In the genomic region with DNA sequence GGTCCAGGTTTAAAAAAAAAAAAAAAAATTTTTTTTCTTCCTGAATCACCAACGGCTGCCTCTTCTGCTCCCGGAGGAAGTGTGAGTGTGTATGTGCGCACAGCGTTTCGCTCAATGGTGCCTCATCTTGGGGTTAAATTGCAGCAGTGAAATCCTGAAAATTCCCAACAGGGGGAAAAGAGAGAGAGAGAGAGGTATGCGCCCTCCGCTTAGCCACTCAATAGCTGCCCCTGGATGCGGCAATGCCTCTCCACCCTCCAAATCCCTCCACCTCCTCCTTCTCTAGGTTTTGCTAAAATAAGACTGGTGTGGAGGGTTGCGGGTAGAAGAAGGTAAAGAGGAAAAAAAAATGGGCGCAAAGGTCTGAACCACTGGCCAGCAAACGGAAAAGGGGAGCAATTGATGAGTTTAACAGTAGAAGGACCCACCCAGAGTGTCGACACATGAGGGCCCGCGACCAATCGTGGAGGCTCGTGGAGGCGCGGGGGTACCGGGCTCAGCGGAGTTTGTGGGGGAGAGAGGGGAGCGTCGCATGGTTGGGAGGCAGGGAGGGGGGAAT, we compare ENCODE assay signal across 18 cellular contexts. TPM values are rescaled to one million over a fixed set of nuclear protein-coding genes. Genes with fewer than 3 reads are reported as not detected.
A peak's percentile ranks its signal among the peaks of the same experiment; 100 is the strongest.
DNase-seq lines count a peak whose midpoint lies in the region; ATAC-seq and TF ChIP-seq lines count a peak whose summit lies in the region.
"Had no signal": no experiment of that assay in that cellular context is flagged by ENCODE, and none has a peak within 500 bp of the region (broad histone marks: within the 10 kb centered on the region; RNA-seq: fewer than 3 reads in every experiment).

No MANE protein-coding gene starts in this region.

- no peaks in the 10 kb centered on the region for H3F3A ChIP-seq in neural cell (ENCODE audit: insufficient read depth, low read length, poor library complexity, severe bottlenecking)

- BruUV-seq in IMR-90 (replicated peaks; lab: Mats Ljungman, UMichigan): no TSS peak

- H3K36me3 Mint-ChIP-seq in endothelial cell (ENCODE audit: low read depth, unreplicated experiment): no peaks in the 10 kb centered on the region
- H3K36me3 Mint-ChIP-seq: CD14-positive monocyte had no signal

- peak overlapping the region; percentile 2; the same call in 1 of the 2 replicates for H3K27ac ChIP-seq in IMR-90 (ENCODE audit: insufficient read depth, low read length)
- H3K27ac ChIP-seq in neural cell (ENCODE audit: low read length): no peak overlapping the region
- H3K27ac ChIP-seq in tibial artery: no peak overlapping the region
- H3K27ac ChIP-seq: coronary artery, left ventricle myocardium inferior, neutrophil, Peyer's patch had no signal

- no peak overlapping the region for H3K27ac Mint-ChIP-seq in endothelial cell (ENCODE audit: unreplicated experiment)
- H3K27ac Mint-ChIP-seq: activated naive CD4-positive, alpha-beta T cell treated with anti-CD3 and anti-CD28 coated beads for 36 hours; CD14-positive monocyte had no signal

- H3K4ac ChIP-seq in IMR-90 (ENCODE audit: low read depth, low read length): 0 out of 2 replicates have a peak overlapping the region, but pooled peaks have one; percentile 1

- H3K4me3 ChIP-seq in BJ (ENCODE audit: low read depth, low read length): peak overlapping the region; percentile 40
- H3K4me3 ChIP-seq in IMR-90 (ENCODE audit: insufficient read depth, low read depth, low read length): peak overlapping the region; percentile 40
- H3K4me3 ChIP-seq in neural cell (ENCODE audit: low read length): peak overlapping the region; percentile 86
- H3K4me3 ChIP-seq in tibial artery: no peak overlapping the region

- TF ChIP-seq POLR2A in IMR-90 (IDR thresholded peaks at IDR 0.05; ENCODE audit: low read depth, low read length): no peak

- ATAC-seq in IMR-90 (ENCODE audit: low read depth) (no peak), HG02763 (IDR thresholded peaks at IDR 0.05; ENCODE audit: unreplicated experiment) (no peak)

- peak overlapping the region; percentile 16 to 60; a peak in 2 of 4 replicates for H4K8ac ChIP-seq in IMR-90 (ENCODE audit: low read depth in 2 of 2, low read length in 2 of 2)

- H3K27me3 ChIP-seq in BJ (ENCODE audit: control insufficient read depth, insufficient read depth, low read length) (peaks cover 14% of the 10 kb centered on the region), IMR-90 (ENCODE audit: control insufficient read depth, insufficient read depth, low read length) (peaks cover 29% of the 10 kb centered on the region), neural cell (ENCODE audit: insufficient read depth, low read depth, low read length) (peaks cover 14% of the 10 kb centered on the region), tibial artery (peaks cover 0 to 70% of the 10 kb centered on the region in 2 donors)

- H3K18ac ChIP-seq in IMR-90 (ENCODE audit: low read depth, low read length): peak overlapping the region; percentile 86; the same call in 1 of the 2 replicates

- H2BK120ac ChIP-seq in IMR-90 (ENCODE audit: low read depth, low read length): no peak overlapping the region; the same call in 1 of the 2 replicates

- no peak for TF ChIP-seq RAD21 in IMR-90 (IDR thresholded peaks at IDR 0.05; ENCODE audit: low read length)
- TF ChIP-seq RAD21 in neural cell (conservative IDR thresholded peaks at IDR 0.05): no peak

- dilution Hi-C loops in IMR-90 (cut with HindIII; ENCODE audit: low sequenced_read_pairs, unreplicated experiment): no loop called here

- peaks cover 0 to 3% of the 10 kb centered on the region in 2 experiments; a peak in 2 of 4 replicates for H3K79me1 ChIP-seq in IMR-90 (ENCODE audit: low read depth in 1 of 2, low read length in 2 of 2)

- H2AFZ ChIP-seq in IMR-90 (replicated peaks; ENCODE audit: low read length, poor library complexity): peak overlapping the region; percentile 65
- H2AFZ ChIP-seq in neural cell (ENCODE audit: low read depth, low read length): peak overlapping the region; percentile 31

- peak overlapping the region; percentile 90 for H4K5ac ChIP-seq in IMR-90 (ENCODE audit: low read depth, low read length)

- POLR2A ChIA-PET in BJ (lab: Charles Lee) (no interaction called here), IMR-90 (lab: Charles Lee; ENCODE audit: unreplicated experiment) (no interaction called here)

- H3K9me3 Mint-ChIP-seq in endothelial cell (ENCODE audit: unreplicated experiment): no peaks in the 10 kb centered on the region
- H3K9me3 Mint-ChIP-seq: activated naive CD4-positive, alpha-beta T cell treated with anti-CD3 and anti-CD28 coated beads for 36 hours had no signal

- TF ChIP-seq CTCF in BJ (IDR thresholded peaks at IDR 0.05; ENCODE audit: insufficient read depth, low read depth, low read length) (0 out of 2 replicates have a peak, but pooled peaks have one; percentile 2), IMR-90 (conservative IDR thresholded peaks at IDR 0.05; ENCODE audit: low read depth, low read length) (no peak), endothelial cell (IDR thresholded peaks at IDR 0.05; ENCODE audit: unreplicated experiment) (no peak), neural cell (IDR thresholded peaks at IDR 0.05; ENCODE audit: poor library complexity, severe bottlenecking) (peak; percentile 18), tibial artery (IDR thresholded peaks at IDR 0.05) (no peak)

- H3K56ac ChIP-seq in IMR-90 (ENCODE audit: extremely low read depth, insufficient read depth, low read length): no peak overlapping the region

- peaks cover 8% of the 10 kb centered on the region for H3K27me3 Mint-ChIP-seq in endothelial cell (ENCODE audit: unreplicated experiment)

- H3K23ac ChIP-seq in IMR-90 (ENCODE audit: low read depth, low read length): no peak overlapping the region

- CTCF ChIA-PET in BJ (lab: Yijun Ruan, JAX): interaction anchor here (0.6 to 1.9 kb wide), 3 partner anchors 10 to 60 kb away, joined by 3 to 6 read pairs (median 3); no protein-coding TSS in a partner anchor
- CTCF ChIA-PET in IMR-90 (lab: Yijun Ruan, JAX): no interaction called here

- no peak overlapping the region for H4K91ac ChIP-seq in IMR-90 (ENCODE audit: insufficient read depth, low read depth, low read length)

- DNase-seq in BJ (ENCODE audit: low read depth) (no peak), IMR-90 (peak; percentile 56), endothelial cell (ENCODE audit: low spot score) (no peak), tibial artery (no peak), SK-N-DZ (ENCODE audit: low spot score) (no peak), SW480 (ENCODE audit: low spot score) (no peak)
- DNase-seq: activated naive CD4-positive, alpha-beta T cell treated with anti-CD3 and anti-CD28 coated beads for 36 hours; left ventricle myocardium inferior; NCI-H1105; NCI-H510A; Peyer's patch; stimulated activated CD8-positive, alpha-beta memory T cell treated with anti-CD3 and anti-CD28 coated beads, Interleukin-4, amount 100 ng/mL, for 48 hours; T-helper 2 cell had no signal

- intact Hi-C loops in IMR-90 (cut with micrococcal nuclease): no loop called here
- intact Hi-C loops in tibial artery (cut with DNase I; ENCODE audit: low total_unique reads): no loop called here

- in situ Hi-C loops in IMR-90 (cut with MboI; ENCODE audit: low sequenced_read_pairs): no loop called here

- H3K9me3 ChIP-seq in IMR-90 (ENCODE audit: control insufficient read depth, insufficient read depth, low read length): no peaks in the 10 kb centered on the region
- H3K9me3 ChIP-seq in neural cell (ENCODE audit: low read length): no peaks in the 10 kb centered on the region
- H3K9me3 ChIP-seq in tibial artery: no peaks in the 10 kb centered on the region
- H3K9me3 ChIP-seq: left ventricle myocardium inferior, neutrophil, Peyer's patch had no signal

- 0 out of 2 replicates have a peak, but pooled peaks cover 3% of the 10 kb centered on the region for H3K9me1 ChIP-seq in IMR-90 (ENCODE audit: insufficient read depth, low read length)

- no peaks in the 10 kb centered on the region for H3K9me2 ChIP-seq in neural cell (ENCODE audit: insufficient read depth, low read length)

- no peak overlapping the region for H2BK5ac ChIP-seq in IMR-90 (ENCODE audit: low read depth, low read length, poor library complexity, severe bottlenecking)

- TF ChIP-seq EP300 in neural cell (conservative IDR thresholded peaks at IDR 0.05; ENCODE audit: poor library complexity, severe bottlenecking): no peak

- H3K4me2 ChIP-seq in IMR-90 (ENCODE audit: low read depth, low read length) (peak overlapping the region; percentile 93), neural cell (ENCODE audit: low read length) (peak overlapping the region; percentile 100)

- H2BK15ac ChIP-seq in IMR-90 (ENCODE audit: low read depth, low read length): no peak overlapping the region

- H3K4me1 ChIP-seq in IMR-90 (ENCODE audit: control insufficient read depth, insufficient read depth, low read length): peaks cover 3% of the 10 kb centered on the region; the same call in 1 of the 2 replicates
- H3K4me1 ChIP-seq in tibial artery: peaks cover 0 to 11% (median 9%) of the 10 kb centered on the region in 4 donors

- peak overlapping the region; percentile 51 for H3K9ac ChIP-seq in IMR-90 (ENCODE audit: low read depth, low read length)
- peak overlapping the region; percentile 91 for H3K9ac ChIP-seq in neural cell (ENCODE audit: low read length)

- 7% methylated on average over 2 of the region's 22 CpGs; no CpG with 5 or more reads in 1 of the 2 experiments for WGBS in IMR-90 (ENCODE audit: extremely low coverage in 2 of 2, insufficient read length in 1 of 2), 2 experiments

- H3K36me3 ChIP-seq in BJ (ENCODE audit: control insufficient read depth, insufficient read depth, low read length): no peaks in the 10 kb centered on the region
- peaks cover 1% of the 10 kb centered on the region; the same call in 1 of the 2 replicates for H3K36me3 ChIP-seq in IMR-90 (ENCODE audit: control insufficient read depth, insufficient read depth, low read length)
- H3K36me3 ChIP-seq in neural cell (ENCODE audit: insufficient read depth, low read length): no peaks in the 10 kb centered on the region
- H3K36me3 ChIP-seq in tibial artery: no peaks in the 10 kb centered on the region
- H3K36me3 ChIP-seq: left ventricle myocardium inferior, neutrophil, Peyer's patch had no signal

- H2AK5ac ChIP-seq in IMR-90 (ENCODE audit: low read depth, low read length): no peak overlapping the region

- no peak overlapping the region for H2BK20ac ChIP-seq in IMR-90 (ENCODE audit: low read depth, low read length)

- H3K79me2 ChIP-seq in neural cell (replicated peaks; ENCODE audit: insufficient read depth, low read length): no peaks in the 10 kb centered on the region

- H4K20me1 ChIP-seq in IMR-90 (ENCODE audit: insufficient read depth, low read length) (peaks cover 6% of the 10 kb centered on the region; the same call in 1 of the 2 replicates), neural cell (ENCODE audit: insufficient read depth) (no peaks in the 10 kb centered on the region)

- H3K4me1 Mint-ChIP-seq in endothelial cell (ENCODE audit: unreplicated experiment): peaks cover 7% of the 10 kb centered on the region
- H3K4me1 Mint-ChIP-seq: CD14-positive monocyte had no signal

- H3K14ac ChIP-seq in IMR-90 (replicated peaks; ENCODE audit: low read depth, low read length): no peak overlapping the region

- H3K4me3 Mint-ChIP-seq in endothelial cell (ENCODE audit: unreplicated experiment): peak overlapping the region; percentile 79
- H3K4me3 Mint-ChIP-seq: activated naive CD4-positive, alpha-beta T cell treated with anti-CD3 and anti-CD28 coated beads for 36 hours had no signal

- no peak overlapping the region for H2AK9ac ChIP-seq in IMR-90 (replicated peaks; ENCODE audit: low read depth, low read length, poor library complexity)

RNA-seq across cellular contexts. Expression of gene CACNA1A, which starts 0.9 kb away (rescaled TPM):
- polyA plus RNA-seq in BJ (2011; rRNA removed): 2.5 and 2.9 TPM in 2 replicates
- polyA minus RNA-seq in BJ (2011; rRNA and poly(A)+ RNA removed): 4.7 and 5.7 TPM in 2 replicates
- 5.3 and 5.9 TPM in 2 replicates for total RNA-seq in IMR-90 (2012; rRNA removed)
- 13.2 and 15.0 TPM in 2 replicates for polyA plus RNA-seq in IMR-90 (2012; rRNA removed)
- 3.4 and 6.5 TPM in 2 replicates for polyA plus RNA-seq in IMR-90 (2012; cell fraction: cytosol; rRNA removed)
- 95.7 and 110 TPM in 2 replicates for polyA plus RNA-seq in IMR-90 (2012; cell fraction: nucleus; rRNA removed; ENCODE audit: low replicate concordance)
- 9.0 TPM for total RNA-seq in endothelial cell (ENCODE audit: unreplicated experiment)
- polyA plus RNA-seq in neural cell: 6.9 and 13.7 TPM in 2 replicates
- polyA minus RNA-seq in neural cell: 39.2 and 42.7 TPM in 2 replicates
- polyA plus RNA-seq in SK-N-DZ (2014; cell fraction: cytosol; rRNA removed): not detected in 2 replicates
- polyA plus RNA-seq in SK-N-DZ (2014; cell fraction: nucleus; rRNA removed): 0.05 and 0.46 TPM in 2 replicates

Comparison
In these comparisons a context has a peak if more than half of its experiments do, and no peak if none do; other contexts are left out.
1. H3K4me3 ChIP-seq: peak in BJ (single experiment), IMR-90 (single experiment) and neural cell (single experiment); none in tibial artery (0 of 2).
2. CTCF ChIP-seq: peak in BJ (single experiment) and neural cell (single experiment); none in IMR-90 (single experiment), endothelial cell (single experiment) and tibial artery (0 of 2).